Comparison of ENCODE assay signal across 9 cellular contexts in the genomic region with DNA sequence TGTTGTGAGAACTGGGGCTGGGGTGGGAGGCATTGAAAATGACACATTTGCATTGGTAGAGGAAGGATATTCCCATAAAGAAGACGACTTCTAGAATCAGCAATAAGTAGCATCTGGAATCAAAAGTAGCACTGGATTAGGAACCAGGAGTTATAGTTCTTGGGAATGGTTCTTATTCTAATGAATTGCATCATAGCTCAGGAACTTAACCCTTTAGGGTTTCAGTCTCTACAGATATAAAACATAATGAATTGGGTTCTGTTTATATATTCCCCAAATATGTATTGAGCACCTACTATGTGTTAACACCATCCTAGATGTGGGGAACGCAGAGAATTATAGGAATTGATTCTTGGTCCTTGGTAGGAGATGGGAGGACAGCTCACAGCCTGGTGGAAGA.
"Had no signal": no experiment of that assay in that cellular context is flagged by ENCODE, and none has a peak within 500 bp of the region (broad histone marks: within the 10 kb centered on the region; RNA-seq: fewer than 3 reads in every experiment).

No MANE protein-coding gene starts in this region.

- H3K9ac ChIP-seq: KMS-11 had no signal

- ATAC-seq: GM23338, HCT116 had no signal

- H3K36me3 ChIP-seq: HAP-1 had no signal

- H3K4me2 ChIP-seq: GM23338, KMS-11 had no signal

- H3K4me3 ChIP-seq: GM23338, HAP-1 had no signal

- H3K4me1 ChIP-seq: HAP-1 had no signal

- H3K4me3 Mint-ChIP-seq: GM23338, HFFc6, IgD-negative memory B cell had no signal

- DNase-seq: H7, HFFc6, KBM-7 had no signal

- H3K27ac ChIP-seq: KMS-11 had no signal

- H3K36me3 Mint-ChIP-seq: IgD-negative memory B cell had no signal

- FAIRE-seq: HTR-8/SVneo had no signal

- H3K27ac Mint-ChIP-seq: GM23338, HFFc6, IgD-negative memory B cell had no signal

- H3K9me3 ChIP-seq: HAP-1 had no signal

- H2AFZ ChIP-seq: GM23338 had no signal

- H3K4me1 Mint-ChIP-seq: GM23338, IgD-negative memory B cell had no signal

- H3K9me3 Mint-ChIP-seq: GM23338, HFFc6, IgD-negative memory B cell had no signal
